1 cellular context compared by ENCODE assay signal in genomic region chr2:17539993-17540812, GRCh38.
A peak's percentile ranks its signal among the peaks of the same experiment; 100 is the strongest.
TF ChIP-seq lines count a peak whose summit lies in the region.

VSNL1 (plus strand) TSS chr2:17540696; CDS start chr2:17592075, 51,379 bp downstream.

TF ChIP-seq in HepG2, 621 proteins besides CTCF, POLR2A, EP300 and RAD21 (continued from another document and continues in another):
- TF ChIP-seq ZNF530 (CRISPR knock-in tag; IDR thresholded peaks at IDR 0.05; ENCODE audit: low read depth) (no peak), RORA (CRISPR knock-in tag; IDR thresholded peaks at IDR 0.05) (no peak), AKNA (CRISPR knock-in tag; IDR thresholded peaks at IDR 0.05; ENCODE audit: borderline replicate concordance) (peak; percentile 97), MAF1 (CRISPR knock-in tag; IDR thresholded peaks at IDR 0.05; ENCODE audit: borderline replicate concordance) (0 out of 2 replicates have a peak, but pooled peaks have one; percentile 12), ATM (IDR thresholded peaks at IDR 0.05; ENCODE audit: borderline replicate concordance) (no peak), SMARCC2 (IDR thresholded peaks at IDR 0.05) (no peak), ZNF749 (CRISPR knock-in tag; IDR thresholded peaks at IDR 0.05; ENCODE audit: borderline replicate concordance) (peak; percentile 94), HBP1 (CRISPR knock-in tag; IDR thresholded peaks at IDR 0.05; ENCODE audit: low read depth) (0 out of 2 replicates have a peak, but pooled peaks have one; percentile 5), ZNF720 (CRISPR knock-in tag; IDR thresholded peaks at IDR 0.05) (no peak), SMAD9 (CRISPR knock-in tag; IDR thresholded peaks at IDR 0.05) (no peak), EEA1 (CRISPR knock-in tag; IDR thresholded peaks at IDR 0.05; ENCODE audit: borderline replicate concordance) (no peak), CSRNP1 (CRISPR knock-in tag; IDR thresholded peaks at IDR 0.05) (peak; percentile 87), CBX2 (IDR thresholded peaks at IDR 0.05; ENCODE audit: low read depth, low read length) (no peak), CBX2 (CRISPR knock-in tag; IDR thresholded peaks at IDR 0.05; ENCODE audit: low read depth) (0 out of 2 replicates have a peak, but pooled peaks have one; percentile 81), HNF4G (IDR thresholded peaks at IDR 0.05; ENCODE audit: borderline replicate concordance, low read depth, low read length) (no peak; the same call in 1 of the 2 replicates), HNF4G (CRISPR knock-in tag; IDR thresholded peaks at IDR 0.05; ENCODE audit: borderline replicate concordance, low read depth) (no peak), ATF7-NPFF (CRISPR knock-in tag; IDR thresholded peaks at IDR 0.05; ENCODE audit: low read depth) (peak; percentile 94), SIX4 (CRISPR knock-in tag; IDR thresholded peaks at IDR 0.05) (peak; percentile 16; the same call in 1 of the 2 replicates), ZNF296 (CRISPR knock-in tag; conservative IDR thresholded peaks at IDR 0.05) (no peak), ZNF33B (CRISPR knock-in tag; IDR thresholded peaks at IDR 0.05) (peak; percentile 88; the same call in 1 of the 2 replicates), MYNN (CRISPR knock-in tag; IDR thresholded peaks at IDR 0.05; ENCODE audit: low read depth) (peak; percentile 89), ZNF569 (CRISPR knock-in tag; IDR thresholded peaks at IDR 0.05; ENCODE audit: borderline replicate concordance) (no peak), EZH2 (conservative IDR thresholded peaks at IDR 0.05; ENCODE audit: low read depth, low read length) (no peak), ZNF549 (CRISPR knock-in tag; IDR thresholded peaks at IDR 0.05) (no peak), ZNF230 (CRISPR knock-in tag; IDR thresholded peaks at IDR 0.05) (peak; percentile 54; the same call in 1 of the 2 replicates), KLF11 (CRISPR knock-in tag; IDR thresholded peaks at IDR 0.05) (no peak; the same call in 1 of the 2 replicates), TFE3 (CRISPR knock-in tag; IDR thresholded peaks at IDR 0.05) (peak; percentile 85), ZFP62 (CRISPR knock-in tag; IDR thresholded peaks at IDR 0.05) (no peak), STAG1 (CRISPR knock-in tag; IDR thresholded peaks at IDR 0.05) (no peak), ZNF235 (CRISPR knock-in tag; IDR thresholded peaks at IDR 0.05; ENCODE audit: borderline replicate concordance) (peak; percentile 70; the same call in 1 of the 2 replicates), BCL3 (CRISPR knock-in tag; IDR thresholded peaks at IDR 0.05) (peak; percentile 93), GTF3A (CRISPR knock-in tag; conservative IDR thresholded peaks at IDR 0.05) (no peak), KIAA2018 (CRISPR knock-in tag; IDR thresholded peaks at IDR 0.05; ENCODE audit: borderline replicate concordance) (peak; percentile 42; the same call in 1 of the 2 replicates), ZNF138 (CRISPR knock-in tag; IDR thresholded peaks at IDR 0.05; ENCODE audit: low read depth) (peak; percentile 62), USF2 (IDR thresholded peaks at IDR 0.05; ENCODE audit: low read depth, low read length) (no peak), USF2 (CRISPR knock-in tag; IDR thresholded peaks at IDR 0.05; ENCODE audit: borderline replicate concordance) (0 out of 2 replicates have a peak, but pooled peaks have one; percentile 34), ZNF572 (CRISPR knock-in tag; IDR thresholded peaks at IDR 0.05) (peak; percentile 92), FIP1L1 (IDR thresholded peaks at IDR 0.05; ENCODE audit: borderline replicate concordance, insufficient read depth, low read depth, low read length) (peak; percentile 63; the same call in 1 of the 2 replicates), CAMTA2 (CRISPR knock-in tag; IDR thresholded peaks at IDR 0.05; ENCODE audit: borderline replicate concordance) (no peak), ZNF792 (CRISPR knock-in tag; IDR thresholded peaks at IDR 0.05) (no peak; the same call in none of the 2 replicates)
